In genomic region chr2:234968633-234969328, GRCh38 we compare ENCODE assay signal across 1 cellular context.
A peak's percentile ranks its signal among the peaks of the same experiment; 100 is the strongest.
TF ChIP-seq lines count a peak whose summit lies in the region.

No MANE protein-coding gene starts in this region.

TF ChIP-seq in HEK293, 187 proteins besides CTCF, POLR2A, EP300 and RAD21 (continued from another document):
- TF ChIP-seq ZFP3 (tag by site-specific recombination; IDR thresholded peaks at IDR 0.05; ENCODE audit: low read depth), result no peak
- TF ChIP-seq ZNF341 (tag by site-specific recombination; IDR thresholded peaks at IDR 0.05; ENCODE audit: low read depth), result no peak
- TF ChIP-seq ZNF223 (tag by site-specific recombination; IDR thresholded peaks at IDR 0.05), result no peak
- TF ChIP-seq ZNF529 (tag by site-specific recombination; IDR thresholded peaks at IDR 0.05; ENCODE audit: insufficient replicate concordance), result no peak
- no peak for TF ChIP-seq BCL11A (tag by site-specific recombination; IDR thresholded peaks at IDR 0.05; ENCODE audit: low read depth)
- no peak for TF ChIP-seq ZNF350 (tag by site-specific recombination; IDR thresholded peaks at IDR 0.05)
- TF ChIP-seq ZNF837 (tag by site-specific recombination; IDR thresholded peaks at IDR 0.05), result no peak
- TF ChIP-seq PBX3 (CRISPR knock-in tag; IDR thresholded peaks at IDR 0.05), result no peak
- TF ChIP-seq OSR2 (tag by site-specific recombination; IDR thresholded peaks at IDR 0.05), result peak; percentile 39; the same call in 1 of the 2 replicates
- 0 out of 2 replicates have a peak, but pooled peaks have one; percentile 22 for TF ChIP-seq ZBTB8A (tag by site-specific recombination; IDR thresholded peaks at IDR 0.05)
- TF ChIP-seq ZFHX2 (tag by site-specific recombination; conservative IDR thresholded peaks at IDR 0.05), result no peak
- TF ChIP-seq ZBTB26 (tag by site-specific recombination; optimal IDR thresholded peaks at IDR 0.05), result no peak
- TF ChIP-seq PRDM10 (tag by site-specific recombination; IDR thresholded peaks at IDR 0.05), result peak; percentile 51; the same call in 1 of the 2 replicates
- TF ChIP-seq ZIC2 (tag by site-specific recombination; IDR thresholded peaks at IDR 0.05), result peak; percentile 78
- TF ChIP-seq TRIM28 (IDR thresholded peaks at IDR 0.05; ENCODE audit: borderline replicate concordance, low read length), result peak; percentile 10; the same call in 1 of the 2 replicates
- peak; percentile 38; the same call in 1 of the 2 replicates for TF ChIP-seq SP7 (tag by site-specific recombination; IDR thresholded peaks at IDR 0.05)
- 0 out of 2 replicates have a peak, but pooled peaks have one; percentile 16 for TF ChIP-seq ZNF2 (tag by site-specific recombination; IDR thresholded peaks at IDR 0.05)
- TF ChIP-seq PRDM6 (tag by site-specific recombination; IDR thresholded peaks at IDR 0.05), result peak; percentile 94
TF ChIP-seq in HEK293: peak in this region for 10.
